8 cellular contexts compared by ENCODE assay signal in the genomic region with DNA sequence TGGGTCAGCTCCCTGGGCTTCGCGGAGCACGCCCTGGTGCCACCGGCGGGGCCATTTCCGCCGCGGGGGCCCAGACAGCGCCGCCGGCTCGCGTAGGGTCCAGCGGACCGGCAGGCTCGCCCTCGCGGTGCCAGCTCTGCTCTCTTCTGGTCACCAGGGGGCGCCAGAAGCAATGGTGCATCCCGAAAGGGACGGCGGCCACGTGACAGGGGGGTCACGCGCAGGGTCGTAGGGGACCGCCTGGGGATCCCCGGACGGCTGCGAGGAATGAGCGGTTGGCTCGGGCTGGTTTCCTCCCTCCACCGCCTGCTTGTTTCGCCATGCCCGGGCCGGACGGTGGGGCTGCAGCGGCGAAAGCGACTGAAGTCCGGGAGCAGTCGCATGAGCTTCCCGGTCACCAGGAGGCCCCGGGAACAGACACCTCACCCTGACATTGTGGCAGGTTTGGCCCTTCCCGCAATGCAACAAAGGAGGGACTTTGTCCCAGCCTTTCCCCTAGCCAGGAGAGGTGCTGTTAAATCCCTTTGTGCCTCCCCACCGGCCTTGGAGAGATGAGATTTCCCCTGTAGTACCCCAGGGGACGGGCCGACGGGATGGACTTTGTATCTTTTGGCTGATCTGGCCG. TPM values are rescaled to one million over a fixed set of nuclear protein-coding genes. Genes with fewer than 3 reads are reported as not detected.
DNase-seq lines count a peak whose midpoint lies in the region; ATAC-seq and TF ChIP-seq lines count a peak whose summit lies in the region.

No MANE protein-coding gene starts in this region.

- no peaks in the 10 kb centered on the region for H3K9me3 ChIP-seq in ES-I3 (ENCODE audit: control insufficient read depth, insufficient read depth, low read length)
- H3K9me3 ChIP-seq in OCI-LY1 (ENCODE audit: low read length) = no peaks in the 10 kb centered on the region

- no peaks in the 10 kb centered on the region for H4K20me1 ChIP-seq in OCI-LY1 (ENCODE audit: insufficient read depth, low read length)

- DNase-seq in activated T-helper 1 cell treated with anti-CD3 and anti-CD28 coated beads, Interleukin-12 subunit alpha, Interleukin-12 subunit beta, Interleukin-2, Interleukin-4 antibody, amounts not matched to agents 30 ng/mL and 10 ng/mL and 1 ng/mL, durations not matched to agents 14 hours and 24 hours and 36 hours (ENCODE audit: low spot score) = peak; percentile 34
- DNase-seq in fibroblast of peridontal ligament (ENCODE audit: extremely low read depth) = peak; percentile 30
- DNase-seq in naive B cell = peak; percentile 56
- DNase-seq in stimulated activated effector memory CD8-positive, alpha-beta T cell treated with anti-CD3 and anti-CD28 coated beads, Interleukin-12 subunit alpha, Interleukin-12 subunit beta, amount 100 ng/mL, for 72 hours (ENCODE audit: low spot score in 2 of 2) = peak; percentile 53 to 68
- DNase-seq in NCI-H446 treated with DMSO at 0.1 percent for 48 hours (lab: John Stamatoyannopoulos, UW) = no peak

- H3F3A ChIP-seq in OCI-LY1 (ENCODE audit: insufficient read depth, low read length) = no peaks in the 10 kb centered on the region

- H2AFZ ChIP-seq in OCI-LY1 (ENCODE audit: low read length) = peak overlapping the region; percentile 75; the same call in 1 of the 2 replicates

- H3K9ac ChIP-seq in ES-I3 (ENCODE audit: low read depth, low read length) (peak overlapping the region; percentile 52), OCI-LY1 (ENCODE audit: low read length) (peak overlapping the region; percentile 46; the same call in 1 of the 2 replicates)

- H3K27me3 Mint-ChIP-seq in activated T-helper 1 cell treated with anti-CD3 and anti-CD28 coated beads, Interleukin-12 subunit alpha, Interleukin-12 subunit beta, Interleukin-2, Interleukin-4 antibody, amounts not matched to agents 30 ng/mL and 10 ng/mL and 1 ng/mL, durations not matched to agents 14 hours and 24 hours and 36 hours (ENCODE audit: insufficient read depth) = peaks cover 15% of the 10 kb centered on the region
- H3K27me3 Mint-ChIP-seq in naive B cell = peaks cover 0 to 4% (median 4%) of the 10 kb centered on the region in 3 donors

- H3K4me2 ChIP-seq in OCI-LY1 (ENCODE audit: low read length) = peak overlapping the region; percentile 83

- intact Hi-C loops in activated T-helper 1 cell treated with anti-CD3 and anti-CD28 coated beads, Interleukin-12 subunit alpha, Interleukin-12 subunit beta, Interleukin-2, Interleukin-4 antibody, amounts not matched to agents 30 ng/mL and 10 ng/mL and 1 ng/mL, durations not matched to agents 14 hours and 24 hours and 36 hours (cut with micrococcal nuclease) = no loop called here

- no peak overlapping the region for H3K27ac Mint-ChIP-seq in activated T-helper 1 cell treated with anti-CD3 and anti-CD28 coated beads, Interleukin-12 subunit alpha, Interleukin-12 subunit beta, Interleukin-2, Interleukin-4 antibody, amounts not matched to agents 30 ng/mL and 10 ng/mL and 1 ng/mL, durations not matched to agents 14 hours and 24 hours and 36 hours
- H3K27ac Mint-ChIP-seq in naive B cell = no peak overlapping the region
- no peak overlapping the region for H3K27ac Mint-ChIP-seq in stimulated activated effector memory CD8-positive, alpha-beta T cell treated with anti-CD3 and anti-CD28 coated beads, Interleukin-12 subunit alpha, Interleukin-12 subunit beta, amount 100 ng/mL, for 72 hours

- H3K36me3 ChIP-seq in ES-I3 (ENCODE audit: insufficient read depth, low read length) = no peaks in the 10 kb centered on the region
- no peaks in the 10 kb centered on the region for H3K36me3 ChIP-seq in OCI-LY1 (ENCODE audit: insufficient read depth, low read length)

- H3K27me3 ChIP-seq in OCI-LY1 (ENCODE audit: insufficient read depth, low read length) = no peaks in the 10 kb centered on the region

- no peaks in the 10 kb centered on the region for H3K9me2 ChIP-seq in OCI-LY1 (ENCODE audit: low read depth, low read length)

- no peaks in the 10 kb centered on the region for H3K4me1 ChIP-seq in ES-I3 (ENCODE audit: insufficient read depth, low read length)
- H3K4me1 ChIP-seq in OCI-LY1 (ENCODE audit: insufficient read depth, low read length, severe bottlenecking) = peaks cover 10% of the 10 kb centered on the region

- ATAC-seq in HG02852 (IDR thresholded peaks at IDR 0.05; ENCODE audit: unreplicated experiment) = peak; percentile 75
- ATAC-seq in naive B cell (ENCODE audit: low read depth in 2 of 2) = peak; percentile 76 to 77
- ATAC-seq in stimulated activated effector memory CD8-positive, alpha-beta T cell treated with anti-CD3 and anti-CD28 coated beads, Interleukin-12 subunit alpha, Interleukin-12 subunit beta, amount 100 ng/mL, for 72 hours = peak; percentile 69

- H3K27ac ChIP-seq in OCI-LY1 (ENCODE audit: low read depth, low read length, poor library complexity, severe bottlenecking) = no peak overlapping the region

- TF ChIP-seq CTCF in OCI-LY1 (IDR thresholded peaks at IDR 0.05; ENCODE audit: low read length) = peak; percentile 47

- H3K4me3 Mint-ChIP-seq in activated T-helper 1 cell treated with anti-CD3 and anti-CD28 coated beads, Interleukin-12 subunit alpha, Interleukin-12 subunit beta, Interleukin-2, Interleukin-4 antibody, amounts not matched to agents 30 ng/mL and 10 ng/mL and 1 ng/mL, durations not matched to agents 14 hours and 24 hours and 36 hours = peak overlapping the region; percentile 26
- H3K4me3 Mint-ChIP-seq in naive B cell = peak overlapping the region; percentile 33 to 73 (median 54)
- peak overlapping the region; percentile 47 for H3K4me3 Mint-ChIP-seq in stimulated activated effector memory CD8-positive, alpha-beta T cell treated with anti-CD3 and anti-CD28 coated beads, Interleukin-12 subunit alpha, Interleukin-12 subunit beta, amount 100 ng/mL, for 72 hours

- H3K9me3 Mint-ChIP-seq in activated T-helper 1 cell treated with anti-CD3 and anti-CD28 coated beads, Interleukin-12 subunit alpha, Interleukin-12 subunit beta, Interleukin-2, Interleukin-4 antibody, amounts not matched to agents 30 ng/mL and 10 ng/mL and 1 ng/mL, durations not matched to agents 14 hours and 24 hours and 36 hours = no peaks in the 10 kb centered on the region
- H3K9me3 Mint-ChIP-seq in naive B cell = no peaks in the 10 kb centered on the region
- no peaks in the 10 kb centered on the region for H3K9me3 Mint-ChIP-seq in stimulated activated effector memory CD8-positive, alpha-beta T cell treated with anti-CD3 and anti-CD28 coated beads, Interleukin-12 subunit alpha, Interleukin-12 subunit beta, amount 100 ng/mL, for 72 hours

- H3K4me1 Mint-ChIP-seq in activated T-helper 1 cell treated with anti-CD3 and anti-CD28 coated beads, Interleukin-12 subunit alpha, Interleukin-12 subunit beta, Interleukin-2, Interleukin-4 antibody, amounts not matched to agents 30 ng/mL and 10 ng/mL and 1 ng/mL, durations not matched to agents 14 hours and 24 hours and 36 hours (ENCODE audit: low read depth) = no peaks in the 10 kb centered on the region
- H3K4me1 Mint-ChIP-seq in naive B cell = no peaks in the 10 kb centered on the region
- no peaks in the 10 kb centered on the region for H3K4me1 Mint-ChIP-seq in stimulated activated effector memory CD8-positive, alpha-beta T cell treated with anti-CD3 and anti-CD28 coated beads, Interleukin-12 subunit alpha, Interleukin-12 subunit beta, amount 100 ng/mL, for 72 hours

- no peaks in the 10 kb centered on the region for H3K36me3 Mint-ChIP-seq in activated T-helper 1 cell treated with anti-CD3 and anti-CD28 coated beads, Interleukin-12 subunit alpha, Interleukin-12 subunit beta, Interleukin-2, Interleukin-4 antibody, amounts not matched to agents 30 ng/mL and 10 ng/mL and 1 ng/mL, durations not matched to agents 14 hours and 24 hours and 36 hours (ENCODE audit: low read depth)
- H3K36me3 Mint-ChIP-seq in naive B cell = no peaks in the 10 kb centered on the region
- no peaks in the 10 kb centered on the region for H3K36me3 Mint-ChIP-seq in stimulated activated effector memory CD8-positive, alpha-beta T cell treated with anti-CD3 and anti-CD28 coated beads, Interleukin-12 subunit alpha, Interleukin-12 subunit beta, amount 100 ng/mL, for 72 hours

- peak overlapping the region; percentile 64 for H3K4me3 ChIP-seq in OCI-LY1 (ENCODE audit: low read depth, low read length, poor library complexity, severe bottlenecking)

- no peaks in the 10 kb centered on the region for H3K79me2 ChIP-seq in OCI-LY1 (ENCODE audit: insufficient read depth, low read length)

RNA-seq across cellular contexts. Expression of a gene that starts 15.8 kb away (rescaled TPM):
- 0.10 TPM in 1 of 2 replicates, not detected in the other for total RNA-seq in activated T-helper 1 cell treated with anti-CD3 and anti-CD28 coated beads, Interleukin-12 subunit alpha, Interleukin-12 subunit beta, Interleukin-2, Interleukin-4 antibody, amounts not matched to agents 30 ng/mL and 10 ng/mL and 1 ng/mL, durations not matched to agents 14 hours and 24 hours and 36 hours
- polyA plus RNA-seq in naive B cell (ENCODE audit: low read depth in 6 of 6) = under 1 TPM in 2 of 6 donors, not detected in 4; 0.20 to 0.22 TPM
